In the genomic region with DNA sequence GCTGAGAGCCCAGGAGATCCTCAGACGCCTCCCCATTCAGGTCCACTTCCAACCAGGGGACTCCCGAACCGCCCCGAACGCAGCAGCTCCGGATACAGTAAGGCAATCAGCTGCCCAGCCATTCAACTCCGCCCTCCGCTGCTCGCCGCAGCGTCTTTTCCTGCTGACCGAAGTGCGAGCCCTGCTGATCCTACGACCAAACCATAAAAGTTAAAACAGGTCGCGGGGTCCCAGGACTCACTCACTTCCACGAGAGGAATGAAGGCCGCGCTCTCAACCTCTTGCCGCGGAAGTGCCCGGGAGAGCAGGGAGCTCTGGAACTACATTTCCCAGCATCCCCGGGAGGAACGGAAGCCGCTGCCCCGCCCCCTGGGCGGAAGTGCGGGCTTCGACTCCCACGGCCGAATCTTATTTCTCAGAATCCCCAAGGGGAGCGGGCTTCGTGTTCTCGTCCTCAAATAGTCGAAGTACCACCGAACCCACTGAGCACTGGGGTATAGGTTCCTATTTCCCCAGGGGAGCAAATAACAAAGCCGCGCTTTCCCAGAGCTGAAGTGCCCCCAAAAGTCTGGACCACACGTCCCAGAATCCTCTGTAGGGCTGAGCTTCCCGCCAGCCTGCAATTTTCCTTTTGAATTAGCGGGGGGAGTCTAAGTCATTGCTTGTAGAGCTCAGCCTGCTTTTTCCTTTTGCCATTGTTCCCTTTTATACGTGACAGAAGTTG, we compare ENCODE assay signal across 1 cellular context.
A peak's percentile ranks its signal among the peaks of the same experiment; 100 is the strongest.
TF ChIP-seq lines count a peak whose summit lies in the region.

Gene ZNF45, minus strand, starts transcription at position 298 of the 724 bp plus-strand sequence. CDS start 13,097 bp downstream, outside the sequence.

TF ChIP-seq in HepG2, 621 proteins besides CTCF, POLR2A, EP300 and RAD21 (continued from another document and continues in another):
- TF ChIP-seq, protein P1, sequence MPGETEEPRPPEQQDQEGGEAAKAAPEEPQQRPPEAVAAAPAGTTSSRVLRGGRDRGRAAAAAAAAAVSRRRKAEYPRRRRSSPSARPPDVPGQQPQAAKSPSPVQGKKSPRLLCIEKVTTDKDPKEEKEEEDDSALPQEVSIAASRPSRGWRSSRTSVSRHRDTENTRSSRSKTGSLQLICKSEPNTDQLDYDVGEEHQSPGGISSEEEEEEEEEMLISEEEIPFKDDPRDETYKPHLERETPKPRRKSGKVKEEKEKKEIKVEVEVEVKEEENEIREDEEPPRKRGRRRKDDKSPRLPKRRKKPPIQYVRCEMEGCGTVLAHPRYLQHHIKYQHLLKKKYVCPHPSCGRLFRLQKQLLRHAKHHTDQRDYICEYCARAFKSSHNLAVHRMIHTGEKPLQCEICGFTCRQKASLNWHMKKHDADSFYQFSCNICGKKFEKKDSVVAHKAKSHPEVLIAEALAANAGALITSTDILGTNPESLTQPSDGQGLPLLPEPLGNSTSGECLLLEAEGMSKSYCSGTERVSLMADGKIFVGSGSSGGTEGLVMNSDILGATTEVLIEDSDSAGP (CRISPR knock-in tag; IDR thresholded peaks at IDR 0.05; ENCODE audit: borderline replicate concordance), result peak; percentile 73; the same call in 1 of the 2 replicates
- no peak for TF ChIP-seq SNAPC2 (CRISPR knock-in tag; IDR thresholded peaks at IDR 0.05)
- TF ChIP-seq ZNF891 (CRISPR knock-in tag; IDR thresholded peaks at IDR 0.05), result peak; percentile 87
- no peak for TF ChIP-seq ZNF160 (CRISPR knock-in tag; IDR thresholded peaks at IDR 0.05)
- no peak for TF ChIP-seq MTA1 (CRISPR knock-in tag; IDR thresholded peaks at IDR 0.05; ENCODE audit: borderline replicate concordance)
- TF ChIP-seq, protein P2, sequence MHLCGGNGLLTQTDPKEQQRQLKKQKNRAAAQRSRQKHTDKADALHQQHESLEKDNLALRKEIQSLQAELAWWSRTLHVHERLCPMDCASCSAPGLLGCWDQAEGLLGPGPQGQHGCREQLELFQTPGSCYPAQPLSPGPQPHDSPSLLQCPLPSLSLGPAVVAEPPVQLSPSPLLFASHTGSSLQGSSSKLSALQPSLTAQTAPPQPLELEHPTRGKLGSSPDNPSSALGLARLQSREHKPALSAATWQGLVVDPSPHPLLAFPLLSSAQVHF (CRISPR knock-in tag; IDR thresholded peaks at IDR 0.05), result no peak
- TF ChIP-seq HDAC2 (CRISPR knock-in tag; IDR thresholded peaks at IDR 0.05), result 0 out of 2 replicates have a peak, but pooled peaks have one; percentile 34
- TF ChIP-seq ZNF703 (CRISPR knock-in tag; IDR thresholded peaks at IDR 0.05; ENCODE audit: borderline replicate concordance), result 0 out of 2 replicates have a peak, but pooled peaks have one; percentile 46
- no peak for TF ChIP-seq USF2 (IDR thresholded peaks at IDR 0.05; ENCODE audit: low read depth, low read length)
- TF ChIP-seq USF2 (CRISPR knock-in tag; IDR thresholded peaks at IDR 0.05; ENCODE audit: borderline replicate concordance), result no peak
- TF ChIP-seq ZNF646 (CRISPR knock-in tag; IDR thresholded peaks at IDR 0.05), result no peak
- TF ChIP-seq SETDB1 (CRISPR knock-in tag; IDR thresholded peaks at IDR 0.05; ENCODE audit: borderline replicate concordance), result no peak
- peak; percentile 29; the same call in 1 of the 2 replicates for TF ChIP-seq ZMYM3 (CRISPR knock-in tag; IDR thresholded peaks at IDR 0.05)
- no peak for TF ChIP-seq SRSF9 (IDR thresholded peaks at IDR 0.05; ENCODE audit: borderline replicate concordance, insufficient read depth, low read depth, low read length, poor library complexity, severe bottlenecking)
- no peak for TF ChIP-seq TEF (CRISPR knock-in tag; IDR thresholded peaks at IDR 0.05)
- peak; percentile 12 for TF ChIP-seq SKI (IDR thresholded peaks at IDR 0.05; ENCODE audit: partially characterized antibody)
- peak; percentile 100 for TF ChIP-seq THAP11 (CRISPR knock-in tag; IDR thresholded peaks at IDR 0.05)
- 0 out of 2 replicates have a peak, but pooled peaks have one; percentile 45 for TF ChIP-seq NCOA1 (CRISPR knock-in tag; IDR thresholded peaks at IDR 0.05)
- TF ChIP-seq ZNF180 (CRISPR knock-in tag; IDR thresholded peaks at IDR 0.05; ENCODE audit: borderline replicate concordance, low read depth), result no peak
- peak; percentile 79; the same call in 1 of the 2 replicates for TF ChIP-seq IRF2 (CRISPR knock-in tag; IDR thresholded peaks at IDR 0.05)
- TF ChIP-seq TEAD2 (CRISPR knock-in tag; IDR thresholded peaks at IDR 0.05), result no peak
- TF ChIP-seq ZKSCAN1 (IDR thresholded peaks at IDR 0.05; ENCODE audit: low read length), result no peak
- no peak for TF ChIP-seq ZNF878 (CRISPR knock-in tag; IDR thresholded peaks at IDR 0.05)
- TF ChIP-seq ZBTB7A (CRISPR knock-in tag; IDR thresholded peaks at IDR 0.05), result 0 out of 2 replicates have a peak, but pooled peaks have one; percentile 25
- TF ChIP-seq NFE2L1 (CRISPR knock-in tag; IDR thresholded peaks at IDR 0.05; ENCODE audit: borderline replicate concordance), result no peak
- peak; percentile 50; the same call in 1 of the 2 replicates for TF ChIP-seq MTF1 (CRISPR knock-in tag; IDR thresholded peaks at IDR 0.05)
- no peak; the same call in 1 of the 2 replicates for TF ChIP-seq TGIF2 (CRISPR knock-in tag; IDR thresholded peaks at IDR 0.05)
- TF ChIP-seq MED13 (CRISPR knock-in tag; IDR thresholded peaks at IDR 0.05), result no peak
- no peak for TF ChIP-seq ZNF512 (CRISPR knock-in tag; IDR thresholded peaks at IDR 0.05)
- TF ChIP-seq ZFP90 (CRISPR knock-in tag; IDR thresholded peaks at IDR 0.05; ENCODE audit: borderline replicate concordance), result peak; percentile 64; the same call in 1 of the 2 replicates
- no peak for TF ChIP-seq HNRNPL (IDR thresholded peaks at IDR 0.05; ENCODE audit: low read depth, low read length)
- no peak for TF ChIP-seq KDM1A (CRISPR knock-in tag; IDR thresholded peaks at IDR 0.05)
- no peak for TF ChIP-seq MAFF (IDR thresholded peaks at IDR 0.05; ENCODE audit: low read depth, low read length)
- peak; percentile 56; the same call in 1 of the 2 replicates for TF ChIP-seq DMAP1 (CRISPR knock-in tag; IDR thresholded peaks at IDR 0.05)
- peak; percentile 78 for TF ChIP-seq KDM5B (CRISPR knock-in tag; IDR thresholded peaks at IDR 0.05; ENCODE audit: borderline replicate concordance)
- TF ChIP-seq ZNF383 (CRISPR knock-in tag; IDR thresholded peaks at IDR 0.05; ENCODE audit: borderline replicate concordance), result no peak
- TF ChIP-seq ZC3H13 (CRISPR knock-in tag; IDR thresholded peaks at IDR 0.05), result no peak
- no peak for TF ChIP-seq ATF7 (IDR thresholded peaks at IDR 0.05)
- no peak for TF ChIP-seq ATF7 (CRISPR knock-in tag; IDR thresholded peaks at IDR 0.05)
- TF ChIP-seq MBD4 (IDR thresholded peaks at IDR 0.05; ENCODE audit: borderline replicate concordance, low read length), result no peak
- no peak for TF ChIP-seq ZNF33A (CRISPR knock-in tag; IDR thresholded peaks at IDR 0.05; ENCODE audit: borderline replicate concordance)
- peak; percentile 79 for TF ChIP-seq XRCC5 (optimal IDR thresholded peaks at IDR 0.05; ENCODE audit: low read length)
- peak; percentile 25; the same call in 1 of the 2 replicates for TF ChIP-seq ZNF768 (CRISPR knock-in tag; IDR thresholded peaks at IDR 0.05)
- peak; percentile 82 for TF ChIP-seq CREB3 (CRISPR knock-in tag; IDR thresholded peaks at IDR 0.05)
